ENCODE assay signal across 20 cellular contexts in genomic region chr13:78020861-78021260, GRCh38.
DNase-seq lines count a peak whose midpoint lies in the region; TF ChIP-seq lines count a peak whose summit lies in the region.
"Had no signal": no experiment of that assay in that cellular context is flagged by ENCODE, and none has a peak within 500 bp of the region (broad histone marks: within the 10 kb centered on the region; RNA-seq: fewer than 3 reads in every experiment).

No MANE protein-coding gene starts in this region.

- no peaks in the 10 kb centered on the region for H3K79me2 ChIP-seq in fibroblast of lung (ENCODE audit: control insufficient read depth, insufficient read depth, low read length)

- H3K9ac ChIP-seq in fibroblast of lung (ENCODE audit: insufficient read depth, low read length) = no peak overlapping the region

- peak overlapping the region; percentile 48 for H2AFZ ChIP-seq in fibroblast of lung (ENCODE audit: low read length)

- no peaks in the 10 kb centered on the region for H3K4me1 ChIP-seq in fibroblast of lung (ENCODE audit: control insufficient read depth, extremely low read depth, insufficient read depth, low read length)
- H3K4me1 ChIP-seq: prostate gland had no signal

- H3K27ac ChIP-seq in fibroblast of lung (ENCODE audit: insufficient read depth, low read length) = no peak overlapping the region
- H3K27ac ChIP-seq: C4-2B, prostate gland, SJSA1 had no signal

- no peak overlapping the region for H3K4me3 Mint-ChIP-seq in activated CD4-positive, alpha-beta T cell treated with anti-CD3 and anti-CD28 coated beads, Interleukin-2, amount 10 ng/mL, durations not matched to agents 24 days and 14 days
- H3K4me3 Mint-ChIP-seq in neural crest cell = peak overlapping the region; percentile 32
- H3K4me3 Mint-ChIP-seq: activated CD8-positive, alpha-beta memory T cell treated with anti-CD3 and anti-CD28 coated beads, Interleukin-2, amount 10 ng/mL, durations not matched to agents 7 days and 5 days; activated naive CD8-positive, alpha-beta T cell treated with anti-CD3 and anti-CD28 coated beads for 36 hours; activated T-helper 1 cell treated with anti-CD3 and anti-CD28 coated beads, Interleukin-12 subunit alpha, Interleukin-12 subunit beta, Interleukin-2, Interleukin-4 antibody, amounts not matched to agents 30 ng/mL and 10 ng/mL and 1 ng/mL, durations not matched to agents 14 hours and 24 hours and 36 hours; T-helper 17 cell had no signal

- peaks cover 15% of the 10 kb centered on the region for H3K9me3 Mint-ChIP-seq in activated CD4-positive, alpha-beta T cell treated with anti-CD3 and anti-CD28 coated beads, Interleukin-2, amount 10 ng/mL, durations not matched to agents 24 days and 14 days
- H3K9me3 Mint-ChIP-seq in neural crest cell = peaks cover 31% of the 10 kb centered on the region

- H3K36me3 ChIP-seq in fibroblast of lung (ENCODE audit: control insufficient read depth, insufficient read depth, low read length) = no peaks in the 10 kb centered on the region
- H3K36me3 ChIP-seq: prostate gland, SJSA1 had no signal

- TF ChIP-seq CTCF in fibroblast of lung (conservative IDR thresholded peaks at IDR 0.05 in 1 of 2, IDR thresholded peaks at IDR 0.05 in 1 of 2; ENCODE audit: low read depth in 1 of 2, low read length in 2 of 2) (no peak), neural crest cell (conservative IDR thresholded peaks at IDR 0.05) (no peak)

- no peaks in the 10 kb centered on the region for H3K9me3 ChIP-seq in fibroblast of lung (ENCODE audit: control insufficient read depth, insufficient read depth, low read depth, low read length)
- H3K9me3 ChIP-seq: prostate gland, SJSA1 had no signal

- no peaks in the 10 kb centered on the region for H3K27me3 ChIP-seq in fibroblast of lung (ENCODE audit: control insufficient read depth, insufficient read depth, low read length)
- H3K27me3 ChIP-seq: SJSA1 had no signal

- peaks cover 13% of the 10 kb centered on the region for H3K27me3 Mint-ChIP-seq in activated CD4-positive, alpha-beta T cell treated with anti-CD3 and anti-CD28 coated beads, Interleukin-2, amount 10 ng/mL, durations not matched to agents 24 days and 14 days
- peaks cover 6% of the 10 kb centered on the region for H3K27me3 Mint-ChIP-seq in neural crest cell (ENCODE audit: low read depth)
- H3K27me3 Mint-ChIP-seq: T-helper 17 cell had no signal

- no peak overlapping the region for H3K4me2 ChIP-seq in fibroblast of lung (ENCODE audit: extremely low read depth, insufficient read depth, low read length)

- DNase-seq in activated CD4-positive, alpha-beta T cell treated with anti-CD3 and anti-CD28 coated beads, Interleukin-2, amount 10 ng/mL, durations not matched to agents 24 days and 14 days = peak; percentile 46
- no peak for DNase-seq in activated CD4-positive, alpha-beta T cell treated with anti-CD3 and anti-CD28 coated beads, Interleukin-2, amount 50 U/mL, for 1 hour
- DNase-seq in NCI-H146 treated with DMSO at 0.1 percent for 48 hours (lab: John Stamatoyannopoulos, UW; ENCODE audit: unreplicated experiment) = peak; percentile 59
- DNase-seq in fibroblast of lung (ENCODE audit: low read depth in 2 of 2) = no peak
- DNase-seq in neural crest cell (ENCODE audit: low read depth, low spot score) = peak; percentile 48
- DNase-seq in activated gamma-delta T cell treated with Interleukin-2 at 50 U/mL for 16 hours = no peak
- no peak for DNase-seq in NCI-H187 treated with DMSO at 0.1 percent for 48 hours (lab: John Stamatoyannopoulos, UW)
- DNase-seq in AG08395 (ENCODE audit: low spot score) = no peak
- DNase-seq: activated CD4-positive, alpha-beta T cell treated with anti-CD3 and anti-CD28 coated beads for 4 hours; activated CD8-positive, alpha-beta memory T cell treated with anti-CD3 and anti-CD28 coated beads, Interleukin-2, amount 10 ng/mL, durations not matched to agents 7 days and 5 days; activated naive CD8-positive, alpha-beta T cell treated with anti-CD3 and anti-CD28 coated beads for 36 hours; effector CD8-positive, alpha-beta T cell; NCI-H345; stimulated activated CD4-positive, alpha-beta T cell treated with anti-CD3 and anti-CD28 coated beads, Interleukin-1b, Interleukin-23, amount 100 ng/mL, for 48 hours; T-helper 17 cell had no signal

- no peak overlapping the region for H3K27ac Mint-ChIP-seq in activated CD4-positive, alpha-beta T cell treated with anti-CD3 and anti-CD28 coated beads, Interleukin-2, amount 10 ng/mL, durations not matched to agents 24 days and 14 days
- H3K27ac Mint-ChIP-seq in neural crest cell (ENCODE audit: unreplicated experiment) = no peak overlapping the region
- H3K27ac Mint-ChIP-seq: activated CD8-positive, alpha-beta memory T cell treated with anti-CD3 and anti-CD28 coated beads, Interleukin-2, amount 10 ng/mL, durations not matched to agents 7 days and 5 days; activated naive CD8-positive, alpha-beta T cell treated with anti-CD3 and anti-CD28 coated beads for 36 hours; activated T-helper 1 cell treated with anti-CD3 and anti-CD28 coated beads, Interleukin-12 subunit alpha, Interleukin-12 subunit beta, Interleukin-2, Interleukin-4 antibody, amounts not matched to agents 30 ng/mL and 10 ng/mL and 1 ng/mL, durations not matched to agents 14 hours and 24 hours and 36 hours; T-helper 17 cell had no signal

- no peaks in the 10 kb centered on the region for H4K20me1 ChIP-seq in fibroblast of lung (ENCODE audit: control insufficient read depth, extremely low read depth, insufficient read depth, low read length)

- peaks cover 8% of the 10 kb centered on the region for H3K4me1 Mint-ChIP-seq in activated CD4-positive, alpha-beta T cell treated with anti-CD3 and anti-CD28 coated beads, Interleukin-2, amount 10 ng/mL, durations not matched to agents 24 days and 14 days
- peaks cover 38% of the 10 kb centered on the region for H3K4me1 Mint-ChIP-seq in neural crest cell

- no peak overlapping the region for H3K4me3 ChIP-seq in fibroblast of lung (replicated peaks in 1 of 4; ENCODE audit: control extremely low read depth in 1 of 4, insufficient read depth in 1 of 4, low read depth in 3 of 4, low read length in 4 of 4)
- H3K4me3 ChIP-seq: K562, prostate gland, SJSA1 had no signal

- H3K36me3 Mint-ChIP-seq in activated CD4-positive, alpha-beta T cell treated with anti-CD3 and anti-CD28 coated beads, Interleukin-2, amount 10 ng/mL, durations not matched to agents 24 days and 14 days (ENCODE audit: low read depth) = no peaks in the 10 kb centered on the region
- peaks cover 41% of the 10 kb centered on the region for H3K36me3 Mint-ChIP-seq in neural crest cell (ENCODE audit: low read depth)
- H3K36me3 Mint-ChIP-seq: activated naive CD8-positive, alpha-beta T cell treated with anti-CD3 and anti-CD28 coated beads for 36 hours had no signal

- intact Hi-C loops in activated CD4-positive, alpha-beta T cell treated with anti-CD3 and anti-CD28 coated beads, Interleukin-2, amount 10 ng/mL, durations not matched to agents 24 days and 14 days (cut with micrococcal nuclease) = loop anchor here (10.0 kb wide), 1 partner anchor 246 kb away; no protein-coding TSS in a partner anchor

Comparison
In these comparisons a context has a peak if more than half of its experiments do, and no peak if none do; other contexts are left out.
1. DNase-seq: peak in activated CD4-positive, alpha-beta T cell treated with anti-CD3 and anti-CD28 coated beads, Interleukin-2, amount 10 ng/mL, durations not matched to agents 24 days and 14 days (single experiment), NCI-H146 treated with DMSO at 0.1 percent for 48 hours (single experiment) and neural crest cell (single experiment); none in activated CD4-positive, alpha-beta T cell treated with anti-CD3 and anti-CD28 coated beads, Interleukin-2, amount 50 U/mL, for 1 hour (single experiment), fibroblast of lung (0 of 2), activated gamma-delta T cell treated with Interleukin-2 at 50 U/mL for 16 hours (single experiment), NCI-H187 treated with DMSO at 0.1 percent for 48 hours (single experiment) and AG08395 (single experiment).